Comparison of ENCODE assay signal across 9 cellular contexts in genomic region chr10:132243646-132244045, GRCh38. TPM values are rescaled to one million over a fixed set of nuclear protein-coding genes. Genes with fewer than 3 reads are reported as not detected.
"Had no signal": no experiment of that assay in that cellular context is flagged by ENCODE, and none has a peak within 500 bp of the region (broad histone marks: within the 10 kb centered on the region; RNA-seq: fewer than 3 reads in every experiment).

No MANE protein-coding gene starts in this region.

- H3K4me3 Mint-ChIP-seq: IgD-negative memory B cell had no signal

- H3K9me3 ChIP-seq: HAP-1 had no signal

- H3K4me3 ChIP-seq: GM23248, HAP-1 had no signal

- H3K36me3 ChIP-seq: HAP-1 had no signal

- H3K9me3 Mint-ChIP-seq: IgD-negative memory B cell had no signal

- DNase-seq: GM23248, H7, KBM-7 had no signal

- ATAC-seq: HCT116, HepG2 had no signal

- H2AFZ ChIP-seq: GM23248 had no signal

- FAIRE-seq: HepG2 had no signal

- H3K27ac ChIP-seq: GM23248, HL-60 had no signal

- H3K9ac ChIP-seq: GM23248 had no signal

- H3K27ac Mint-ChIP-seq: IgD-negative memory B cell had no signal

- H3K27me3 Mint-ChIP-seq: IgD-negative memory B cell had no signal

RNA-seq across cellular contexts. Expression of gene DPYSL4, which starts 56.9 kb away (rescaled TPM):
- total RNA-seq: HT1080 had no signal
- polyA plus RNA-seq: IgD-negative memory B cell had no signal
